Comparison of ENCODE assay signal across 19 cellular contexts in genomic region chr3:169138849-169139416, GRCh38.
A peak's percentile ranks its signal among the peaks of the same experiment; 100 is the strongest.
DNase-seq lines count a peak whose midpoint lies in the region; ATAC-seq, FAIRE-seq and TF ChIP-seq lines count a peak whose summit lies in the region.
"Had no signal": no experiment of that assay in that cellular context is flagged by ENCODE, and none has a peak within 500 bp of the region (broad histone marks: within the 10 kb centered on the region; RNA-seq: fewer than 3 reads in every experiment).

No MANE protein-coding gene starts in this region.

- DNase-seq in heart right ventricle (no peak), Right ventricle myocardium superior (no peak), endothelial cell of umbilical vein (ENCODE audit: low read depth, low spot score) (peak; percentile 61), progenitor cell of endocrine pancreas (ENCODE audit: low spot score, unreplicated experiment) (no peak), HPDE6-E6E7 (ENCODE audit: extremely low spot score) (no peak), OCI-M2 (lab: John Stamatoyannopoulos, UW; ENCODE audit: unreplicated experiment) (no peak)
- DNase-seq in activated CD4-positive, alpha-beta T cell treated with anti-CD3 and anti-CD28 coated beads, Interleukin-2, amount 50 U/mL, for 48 hours, result no peak
- DNase-seq: C1 segment of cervical spinal cord, DMS153, EL, H7, IMR-90, Kasumi-1, NCI-H1417, NCI-H2029, NCI-H526, PC-9 had no signal

- H3K4me1 Mint-ChIP-seq in progenitor cell of endocrine pancreas (ENCODE audit: low read depth), result peaks cover 59% of the 10 kb centered on the region

- H3K27me3 Mint-ChIP-seq in progenitor cell of endocrine pancreas, result no peaks in the 10 kb centered on the region

- no peak for FAIRE-seq in endothelial cell of umbilical vein (lab: Jason Lieb, UNC)
- FAIRE-seq: A204.1 had no signal

- H3K27ac ChIP-seq in heart right ventricle (peak overlapping the region in 8 of 10 donors; percentile 27 to 96 (median 84)), endothelial cell of umbilical vein (ENCODE audit: insufficient read depth, low read depth, low read length) (peak overlapping the region; percentile 41)
- H3K27ac ChIP-seq: PC-9 had no signal

- peak overlapping the region; percentile 45 for H3K9ac ChIP-seq in endothelial cell of umbilical vein (replicated peaks; ENCODE audit: extremely low read depth, insufficient read depth, low read length)

- dilution Hi-C loops in endothelial cell of umbilical vein (cut with MboI; ENCODE audit: extremely low pct_ligation_motif_present, low sequenced_read_pairs), result no loop called here

- H3K27ac Mint-ChIP-seq in progenitor cell of endocrine pancreas, result peak overlapping the region; percentile 11

- ATAC-seq in heart right ventricle (peak in 2 of 8 donors; percentile 42 to 45), Right ventricle myocardium superior (ENCODE audit: poor library complexity) (no peak), GM21737 (IDR thresholded peaks at IDR 0.05; ENCODE audit: unreplicated experiment) (no peak)

- 61 to 68% methylated on average over 7 of the region's 7 CpGs for WGBS in heart right ventricle, 2 donors

- H3K79me2 ChIP-seq in endothelial cell of umbilical vein (ENCODE audit: control insufficient read depth, insufficient read depth, low read length), result peaks cover 87% of the 10 kb centered on the region

- TF ChIP-seq POLR2A in endothelial cell of umbilical vein (IDR thresholded peaks at IDR 0.05; ENCODE audit: low read depth, low read length), result no peak

- intact Hi-C loops in heart right ventricle (cut with DNase I), result loop anchor here in 4 of 10 donors (5.0 to 10.0 kb wide), 3 partner anchors 97 to 606 kb away; no protein-coding TSS in a partner anchor
- intact Hi-C loops in Right ventricle myocardium superior (cut with DNase I), result loop anchor here (10.0 kb wide), 1 partner anchor 606 kb away; no protein-coding TSS in a partner anchor
- intact Hi-C loops in endothelial cell of umbilical vein (cut with micrococcal nuclease), result loop anchor here (2.0 kb wide), 1 partner anchor 274 kb away; no protein-coding TSS in a partner anchor

- H3K4me3 ChIP-seq in heart right ventricle (peak overlapping the region in 6 of 10 donors; percentile 7 to 69 (median 45)), endothelial cell of umbilical vein (replicated peaks in 1 of 3; ENCODE audit: insufficient read depth in 1 of 3, low read depth in 1 of 3, low read length in 3 of 3) (peak overlapping the region in 2 of 3 experiments; percentile 17 to 26)
- H3K4me3 ChIP-seq: PC-9 had no signal

- no peak overlapping the region for H2AFZ ChIP-seq in endothelial cell of umbilical vein (ENCODE audit: low read depth, low read length)
- H2AFZ ChIP-seq: PC-9 had no signal

- BruUV-seq in endothelial cell of umbilical vein (replicated peaks; lab: Mats Ljungman, UMichigan), result no TSS peak

- H3K9me1 ChIP-seq in endothelial cell of umbilical vein (replicated peaks; ENCODE audit: control insufficient read depth, extremely low read depth, insufficient read depth, low read length), result no peaks in the 10 kb centered on the region

- no peaks in the 10 kb centered on the region for H3K9me3 ChIP-seq in heart right ventricle
- H3K9me3 ChIP-seq in endothelial cell of umbilical vein (replicated peaks; ENCODE audit: control insufficient read depth, insufficient read depth, low read length), result no peaks in the 10 kb centered on the region

- H3K36me3 ChIP-seq in heart right ventricle, result no peaks in the 10 kb centered on the region
- H3K36me3 ChIP-seq in endothelial cell of umbilical vein (ENCODE audit: control insufficient read depth in 2 of 2, extremely low read depth in 1 of 2, insufficient read depth in 2 of 2, low read length in 2 of 2), result peaks cover 0 to 4% of the 10 kb centered on the region in 2 experiments

- peak overlapping the region; percentile 99 for H3K4me2 ChIP-seq in endothelial cell of umbilical vein (ENCODE audit: insufficient read depth, low read length)
- H3K4me2 ChIP-seq: PC-9 had no signal

- H3K27me3 ChIP-seq in heart right ventricle, result peaks cover 0 to 39% (median 8%) of the 10 kb centered on the region in 7 donors
- no peaks in the 10 kb centered on the region for H3K27me3 ChIP-seq in endothelial cell of umbilical vein (ENCODE audit: control insufficient read depth in 2 of 2, insufficient read depth in 2 of 2, low read length in 2 of 2)

- H3K4me1 ChIP-seq in heart right ventricle (peaks cover 0 to 49% (median 7%) of the 10 kb centered on the region in 9 donors), endothelial cell of umbilical vein (ENCODE audit: control insufficient read depth, extremely low read depth, insufficient read depth, low read length) (peaks cover 83% of the 10 kb centered on the region)

- no peaks in the 10 kb centered on the region for H4K20me1 ChIP-seq in endothelial cell of umbilical vein (replicated peaks; ENCODE audit: control insufficient read depth, extremely low read depth, insufficient read depth, low read length)

- peaks cover 22% of the 10 kb centered on the region for H3K36me3 Mint-ChIP-seq in progenitor cell of endocrine pancreas (ENCODE audit: insufficient read depth)

- POLR2A ChIA-PET in endothelial cell of umbilical vein (lab: Charles Lee), result interaction anchor here (0.5 kb wide), 1 partner anchor 527 kb away, joined by 3 read pairs; no protein-coding TSS in a partner anchor

- H3K9me3 Mint-ChIP-seq in progenitor cell of endocrine pancreas (ENCODE audit: low read depth), result no peaks in the 10 kb centered on the region

- H3K4me3 Mint-ChIP-seq in progenitor cell of endocrine pancreas (ENCODE audit: low read depth), result peak overlapping the region; percentile 1

- TF ChIP-seq CTCF in heart right ventricle (IDR thresholded peaks at IDR 0.05) (no peak), endothelial cell of umbilical vein (IDR thresholded peaks at IDR 0.05; ENCODE audit: extremely low read depth in 1 of 2, insufficient read depth in 1 of 2, low read depth in 1 of 2, low read length in 2 of 2) (no peak), progenitor cell of endocrine pancreas (IDR thresholded peaks at IDR 0.05; ENCODE audit: unreplicated experiment) (no peak)

- CTCF ChIA-PET in endothelial cell of umbilical vein (lab: Charles Lee), result interaction anchor here (0.7 to 4.4 kb wide), 9 partner anchors 10 to 530 kb away, joined by 3 to 40 read pairs (median 6); no protein-coding TSS in a partner anchor

TF ChIP-seq in endothelial cell of umbilical vein, 7 proteins besides CTCF, POLR2A, EP300 and RAD21:
- TF ChIP-seq MAX (IDR thresholded peaks at IDR 0.05; ENCODE audit: insufficient read depth, insufficient read length) (no peak), MYC (IDR thresholded peaks at IDR 0.05; ENCODE audit: low read depth, low read length) (no peak)
